1 cellular context compared by ENCODE assay signal in the genomic region with DNA sequence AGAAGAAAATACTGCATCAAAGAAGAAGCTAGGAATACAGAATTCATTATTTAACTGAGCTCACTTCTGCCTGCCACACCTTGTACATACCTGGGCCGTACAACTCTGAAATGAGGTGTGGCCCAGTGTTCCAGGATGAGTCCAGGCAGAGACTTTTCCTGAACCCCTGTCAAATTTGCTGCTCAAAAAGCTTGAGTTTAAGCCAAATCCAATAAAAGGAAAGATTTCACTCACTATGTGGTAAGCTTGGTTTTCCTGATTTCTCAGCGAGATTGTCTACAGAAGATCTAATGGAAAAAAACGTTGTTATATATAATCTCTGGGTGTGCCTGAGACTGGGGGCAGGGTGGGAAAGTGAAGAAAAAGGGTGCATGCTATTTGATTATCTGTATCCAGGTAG.
TF ChIP-seq lines count a peak whose summit lies in the region.

No MANE protein-coding gene starts in this region.

TF ChIP-seq in SK-N-SH, 30 proteins besides CTCF, POLR2A, EP300 and RAD21 (continued from another document):
- TF ChIP-seq, protein P1, sequence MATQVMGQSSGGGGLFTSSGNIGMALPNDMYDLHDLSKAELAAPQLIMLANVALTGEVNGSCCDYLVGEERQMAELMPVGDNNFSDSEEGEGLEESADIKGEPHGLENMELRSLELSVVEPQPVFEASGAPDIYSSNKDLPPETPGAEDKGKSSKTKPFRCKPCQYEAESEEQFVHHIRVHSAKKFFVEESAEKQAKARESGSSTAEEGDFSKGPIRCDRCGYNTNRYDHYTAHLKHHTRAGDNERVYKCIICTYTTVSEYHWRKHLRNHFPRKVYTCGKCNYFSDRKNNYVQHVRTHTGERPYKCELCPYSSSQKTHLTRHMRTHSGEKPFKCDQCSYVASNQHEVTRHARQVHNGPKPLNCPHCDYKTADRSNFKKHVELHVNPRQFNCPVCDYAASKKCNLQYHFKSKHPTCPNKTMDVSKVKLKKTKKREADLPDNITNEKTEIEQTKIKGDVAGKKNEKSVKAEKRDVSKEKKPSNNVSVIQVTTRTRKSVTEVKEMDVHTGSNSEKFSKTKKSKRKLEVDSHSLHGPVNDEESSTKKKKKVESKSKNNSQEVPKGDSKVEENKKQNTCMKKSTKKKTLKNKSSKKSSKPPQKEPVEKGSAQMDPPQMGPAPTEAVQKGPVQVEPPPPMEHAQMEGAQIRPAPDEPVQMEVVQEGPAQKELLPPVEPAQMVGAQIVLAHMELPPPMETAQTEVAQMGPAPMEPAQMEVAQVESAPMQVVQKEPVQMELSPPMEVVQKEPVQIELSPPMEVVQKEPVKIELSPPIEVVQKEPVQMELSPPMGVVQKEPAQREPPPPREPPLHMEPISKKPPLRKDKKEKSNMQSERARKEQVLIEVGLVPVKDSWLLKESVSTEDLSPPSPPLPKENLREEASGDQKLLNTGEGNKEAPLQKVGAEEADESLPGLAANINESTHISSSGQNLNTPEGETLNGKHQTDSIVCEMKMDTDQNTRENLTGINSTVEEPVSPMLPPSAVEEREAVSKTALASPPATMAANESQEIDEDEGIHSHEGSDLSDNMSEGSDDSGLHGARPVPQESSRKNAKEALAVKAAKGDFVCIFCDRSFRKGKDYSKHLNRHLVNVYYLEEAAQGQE (IDR thresholded peaks at IDR 0.05; ENCODE audit: low read depth, low read length): no peak
- no peak for TF ChIP-seq YY1 (IDR thresholded peaks at IDR 0.05; ENCODE audit: low read depth)
- no peak for TF ChIP-seq NFIC (IDR thresholded peaks at IDR 0.05; ENCODE audit: borderline replicate concordance)
- no peak for TF ChIP-seq CHD2 (IDR thresholded peaks at IDR 0.05; ENCODE audit: low read length, partially characterized antibody)
- TF ChIP-seq, protein P2, sequence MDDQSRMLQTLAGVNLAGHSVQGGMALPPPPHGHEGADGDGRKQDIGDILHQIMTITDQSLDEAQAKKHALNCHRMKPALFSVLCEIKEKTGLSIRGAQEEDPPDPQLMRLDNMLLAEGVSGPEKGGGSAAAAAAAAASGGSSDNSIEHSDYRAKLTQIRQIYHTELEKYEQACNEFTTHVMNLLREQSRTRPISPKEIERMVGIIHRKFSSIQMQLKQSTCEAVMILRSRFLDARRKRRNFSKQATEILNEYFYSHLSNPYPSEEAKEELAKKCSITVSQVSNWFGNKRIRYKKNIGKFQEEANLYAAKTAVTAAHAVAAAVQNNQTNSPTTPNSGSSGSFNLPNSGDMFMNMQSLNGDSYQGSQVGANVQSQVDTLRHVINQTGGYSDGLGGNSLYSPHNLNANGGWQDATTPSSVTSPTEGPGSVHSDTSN (IDR thresholded peaks at IDR 0.05): no peak
- TF ChIP-seq ELF1 (IDR thresholded peaks at IDR 0.05): no peak
- no peak for TF ChIP-seq RCOR1 (IDR thresholded peaks at IDR 0.05; ENCODE audit: low read length)
TF ChIP-seq in SK-N-SH: peak in this region for 0.
